In the genomic region with DNA sequence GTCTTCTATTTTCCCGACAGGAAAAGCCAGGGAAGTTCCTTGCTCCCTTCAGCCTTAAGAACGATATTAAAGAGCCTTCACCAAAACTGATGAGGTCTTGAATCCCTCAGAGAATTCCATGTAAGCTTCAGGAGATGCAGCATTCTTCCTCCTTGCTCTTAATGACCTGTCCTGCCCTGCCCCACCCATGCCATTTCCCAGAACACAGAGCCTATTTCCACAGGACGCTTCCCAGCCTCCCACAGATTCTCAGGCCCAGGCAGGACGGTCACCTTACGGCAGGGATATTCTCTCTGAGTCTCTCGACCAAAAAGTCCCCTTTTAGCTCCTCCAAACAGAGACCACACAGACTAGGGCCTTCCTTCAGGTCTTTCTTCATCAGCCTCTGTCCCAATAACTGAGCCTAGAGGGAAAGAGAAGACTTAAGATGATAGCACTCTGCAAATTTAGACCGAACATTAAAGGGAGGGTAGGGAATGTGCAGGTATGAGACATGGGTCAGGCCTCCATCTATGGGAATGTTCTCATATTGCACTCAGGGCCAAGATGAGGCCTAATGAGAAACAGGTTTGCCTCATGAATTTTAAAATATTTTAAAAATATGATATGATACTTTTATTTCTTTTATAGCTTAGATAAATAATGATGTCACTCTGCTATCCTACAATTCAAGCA, we compare ENCODE assay signal across 16 cellular contexts.
DNase-seq lines count a peak whose midpoint lies in the region; ATAC-seq and TF ChIP-seq lines count a peak whose summit lies in the region.
"Had no signal": no experiment of that assay in that cellular context is flagged by ENCODE, and none has a peak within 500 bp of the region (broad histone marks: within the 10 kb centered on the region; RNA-seq: fewer than 3 reads in every experiment).

No MANE protein-coding gene starts in this region.

- H2BK12ac ChIP-seq in mesenchymal stem cell (ENCODE audit: low read length in 2 of 2) = peak overlapping the region; percentile 8 to 78

- H3K9me3 ChIP-seq in right cardiac atrium (ENCODE audit: control insufficient read depth, low read length) (no peaks in the 10 kb centered on the region), mesenchymal stem cell (ENCODE audit: control insufficient read depth, low read length) (no peaks in the 10 kb centered on the region)
- H3K9me3 ChIP-seq: MG63 had no signal

- H2BK15ac ChIP-seq in mesenchymal stem cell (ENCODE audit: low read depth, poor library complexity, severe bottlenecking) = no peak overlapping the region

- H3K27me3 ChIP-seq in right cardiac atrium (ENCODE audit: control insufficient read depth, insufficient read depth) (no peaks in the 10 kb centered on the region), dorsolateral prefrontal cortex (no peaks in the 10 kb centered on the region), mesenchymal stem cell (ENCODE audit: control insufficient read depth in 1 of 2, insufficient read depth in 1 of 2, low read length in 2 of 2) (no peaks in the 10 kb centered on the region)
- H3K27me3 ChIP-seq: MG63 had no signal

- peaks cover 16% of the 10 kb centered on the region for H3K79me1 ChIP-seq in mesenchymal stem cell (replicated peaks; ENCODE audit: low read length, poor library complexity, severe bottlenecking)

- H3K4me2 ChIP-seq in mesenchymal stem cell (ENCODE audit: low read length, poor library complexity, severe bottlenecking) = no peak overlapping the region
- H3K4me2 ChIP-seq: KMS-11 had no signal

- no peaks in the 10 kb centered on the region for H3K36me3 Mint-ChIP-seq in nephron progenitor cell (ENCODE audit: low read depth)
- H3K36me3 Mint-ChIP-seq: CD4-positive, CD25-positive, alpha-beta regulatory T cell had no signal

- no peaks in the 10 kb centered on the region for H3K4me1 Mint-ChIP-seq in stimulated activated naive CD8-positive, alpha-beta T cell treated with anti-CD3 and anti-CD28 coated beads, Interleukin-15, amount 100 ng/mL, for 72 hours
- no peaks in the 10 kb centered on the region for H3K4me1 Mint-ChIP-seq in nephron progenitor cell
- H3K4me1 Mint-ChIP-seq: CD4-positive, CD25-positive, alpha-beta regulatory T cell had no signal

- peak overlapping the region; percentile 6 for H2AK5ac ChIP-seq in mesenchymal stem cell (ENCODE audit: low read length, severe bottlenecking)

- H3K27ac Mint-ChIP-seq in stimulated activated naive CD8-positive, alpha-beta T cell treated with anti-CD3 and anti-CD28 coated beads, Interleukin-15, amount 100 ng/mL, for 72 hours = no peak overlapping the region
- no peak overlapping the region for H3K27ac Mint-ChIP-seq in nephron progenitor cell
- H3K27ac Mint-ChIP-seq: CD4-positive, CD25-positive, alpha-beta regulatory T cell; HFFc6 had no signal

- TF ChIP-seq CTCF in dorsolateral prefrontal cortex (IDR thresholded peaks at IDR 0.05 in 54 of 56, conservative IDR thresholded peaks at IDR 0.05 in 2 of 56; ENCODE audit: low read depth in 1 of 56, partially characterized antibody in 56 of 56) (no peak), nephron progenitor cell (IDR thresholded peaks at IDR 0.05) (no peak)

- no peak overlapping the region for H3K23ac ChIP-seq in mesenchymal stem cell (ENCODE audit: low read length in 2 of 2)

- DNase-seq in right cardiac atrium (no peak), cardiac septum (ENCODE audit: low spot score) (no peak), dorsolateral prefrontal cortex (no peak), mesenchymal stem cell (no peak), NCI-H69 (lab: John Stamatoyannopoulos, UW) (no peak), nephron progenitor cell (no peak)
- no peak for DNase-seq in stimulated activated naive CD8-positive, alpha-beta T cell treated with anti-CD3 and anti-CD28 coated beads, Interleukin-15, amount 100 ng/mL, for 72 hours
- DNase-seq: Calu3; CD4-positive, CD25-positive, alpha-beta regulatory T cell; HFFc6; MG63; NCI-H1092 treated with DMSO at 0.1 percent for 48 hours; NCI-H1694; NCI-H748 treated with DMSO at 0.1 percent for 48 hours had no signal

- H3K4me3 ChIP-seq in right cardiac atrium (ENCODE audit: low read length) (no peak overlapping the region), dorsolateral prefrontal cortex (no peak overlapping the region), mesenchymal stem cell (ENCODE audit: insufficient read depth in 1 of 2, low read depth in 1 of 2, low read length in 2 of 2) (no peak overlapping the region)
- H3K4me3 ChIP-seq: MG63 had no signal

- H3K4me1 ChIP-seq in right cardiac atrium (ENCODE audit: control insufficient read depth, insufficient read depth, low read length) (peaks cover 3% of the 10 kb centered on the region), mesenchymal stem cell (ENCODE audit: control insufficient read depth, insufficient read depth, low read depth, low read length) (peaks cover 4% of the 10 kb centered on the region)

- no peaks in the 10 kb centered on the region for H3K27me3 Mint-ChIP-seq in stimulated activated naive CD8-positive, alpha-beta T cell treated with anti-CD3 and anti-CD28 coated beads, Interleukin-15, amount 100 ng/mL, for 72 hours
- H3K27me3 Mint-ChIP-seq in nephron progenitor cell (ENCODE audit: low read depth, poor library complexity) = peaks cover 4% of the 10 kb centered on the region

- 77% methylated on average over 7 of the region's 7 CpGs for WGBS in right cardiac atrium
- 73% methylated on average over 7 of the region's 7 CpGs for WGBS in mesenchymal stem cell

- H3K9ac ChIP-seq in mesenchymal stem cell (ENCODE audit: low read length) = no peak overlapping the region
- H3K9ac ChIP-seq: KMS-11 had no signal

- H3K4me3 Mint-ChIP-seq in stimulated activated naive CD8-positive, alpha-beta T cell treated with anti-CD3 and anti-CD28 coated beads, Interleukin-15, amount 100 ng/mL, for 72 hours = no peak overlapping the region
- H3K4me3 Mint-ChIP-seq in nephron progenitor cell = no peak overlapping the region
- H3K4me3 Mint-ChIP-seq: CD4-positive, CD25-positive, alpha-beta regulatory T cell; HFFc6 had no signal

- peak in 1 of 2 donors; percentile 35 for ATAC-seq in right cardiac atrium
- no peak for ATAC-seq in stimulated activated naive CD8-positive, alpha-beta T cell treated with anti-CD3 and anti-CD28 coated beads, Interleukin-15, amount 100 ng/mL, for 72 hours
- ATAC-seq: Panc1 had no signal

- no peak overlapping the region for H4K8ac ChIP-seq in mesenchymal stem cell (ENCODE audit: low read length)

- peak overlapping the region; percentile 77 for H3K27ac ChIP-seq in right cardiac atrium (ENCODE audit: low read length)
- peak overlapping the region in 32 of 59 donors; percentile 4 to 76 (median 56) for H3K27ac ChIP-seq in dorsolateral prefrontal cortex
- H3K27ac ChIP-seq in mesenchymal stem cell (ENCODE audit: low read length, poor library complexity, severe bottlenecking) = no peak overlapping the region
- H3K27ac ChIP-seq: KMS-11 had no signal

- no peak overlapping the region for H3K4ac ChIP-seq in mesenchymal stem cell (ENCODE audit: low read depth in 1 of 2, low read length in 2 of 2)

- intact Hi-C loops in right cardiac atrium (cut with DNase I) (loop anchor here in 1 of 4 donors (10.0 kb wide), 1 partner anchor 65 kb away; the partner anchor contains the start of gene COBLL1), cardiac septum (cut with DNase I) (no loop called here), dorsolateral prefrontal cortex (cut with DNase I) (no loop called here)

- H4K91ac ChIP-seq in mesenchymal stem cell (ENCODE audit: low read length) = no peak overlapping the region

- H2AFZ ChIP-seq in mesenchymal stem cell (ENCODE audit: low read depth, low read length) = no peak overlapping the region

- H2BK5ac ChIP-seq in mesenchymal stem cell (ENCODE audit: low read depth, low read length, poor library complexity, severe bottlenecking) = no peak overlapping the region

- no peak overlapping the region for H3K14ac ChIP-seq in mesenchymal stem cell (ENCODE audit: low read length in 2 of 2)

- H3K9me3 Mint-ChIP-seq in stimulated activated naive CD8-positive, alpha-beta T cell treated with anti-CD3 and anti-CD28 coated beads, Interleukin-15, amount 100 ng/mL, for 72 hours = no peaks in the 10 kb centered on the region
- no peaks in the 10 kb centered on the region for H3K9me3 Mint-ChIP-seq in nephron progenitor cell
- H3K9me3 Mint-ChIP-seq: HFFc6 had no signal

- no peak overlapping the region for H2BK120ac ChIP-seq in mesenchymal stem cell (ENCODE audit: low read depth, low read length)

- no peak overlapping the region for H3K18ac ChIP-seq in mesenchymal stem cell (ENCODE audit: low read depth in 1 of 2, low read length in 2 of 2)

- peaks cover 0 to 6% of the 10 kb centered on the region in 2 experiments for H3K36me3 ChIP-seq in mesenchymal stem cell (ENCODE audit: control insufficient read depth in 1 of 2, insufficient read depth in 2 of 2, low read depth in 1 of 2, low read length in 2 of 2)
- H3K36me3 ChIP-seq: MG63 had no signal
